ENCODE assay signal across 20 cellular contexts in genomic region chr3:160473233-160473632, GRCh38. TPM values are rescaled to one million over a fixed set of nuclear protein-coding genes. Genes with fewer than 3 reads are reported as not detected.
A peak's percentile ranks its signal among the peaks of the same experiment; 100 is the strongest.
DNase-seq lines count a peak whose midpoint lies in the region; ATAC-seq and TF ChIP-seq lines count a peak whose summit lies in the region.
"Had no signal": no experiment of that assay in that cellular context is flagged by ENCODE, and none has a peak within 500 bp of the region (broad histone marks: within the 10 kb centered on the region; RNA-seq: fewer than 3 reads in every experiment).

No MANE protein-coding gene starts in this region.

- DNase-seq in AG09309 (ENCODE audit: low read depth) (peak; percentile 57), HT1080 (ENCODE audit: low read depth) (peak; percentile 80), cardiac fibroblast (ENCODE audit: low read depth in 2 of 2) (peak in 1 of 2 donors; percentile 87), myocyte (ENCODE audit: low read depth) (peak; percentile 95), SHP77 treated with DMSO at 0.1 percent for 48 hours (lab: John Stamatoyannopoulos, UW) (no peak), lower lobe of right lung (no peak), 8988T (no peak)
- DNase-seq: activated naive CD4-positive, alpha-beta T cell; GOT3; heart right ventricle; islet precursor cell; mesendoderm; NCI-H2081; NCI-H526; OCI-M1; psoas muscle; T1000 had no signal

- ATAC-seq in GM18511 (IDR thresholded peaks at IDR 0.05; ENCODE audit: unreplicated experiment) (no peak), lower lobe of right lung (no peak)
- ATAC-seq: heart right ventricle, psoas muscle had no signal

- no peaks in the 10 kb centered on the region for H3K9me3 ChIP-seq in lower lobe of right lung
- H3K9me3 ChIP-seq: ascending aorta, psoas muscle had no signal

- no peak overlapping the region for H3K27ac ChIP-seq in lower lobe of right lung
- H3K27ac ChIP-seq: ascending aorta, heart right ventricle, HL-60, psoas muscle had no signal

- intact Hi-C loops in lower lobe of right lung (cut with DNase I) = no loop called here

- H3K27me3 ChIP-seq in lower lobe of right lung (ENCODE audit: low read depth) = no peaks in the 10 kb centered on the region
- H3K27me3 ChIP-seq: ascending aorta had no signal

- H3K4me3 ChIP-seq in AG09309 (ENCODE audit: control insufficient read depth, low read depth, low read length) (no peak overlapping the region), cardiac fibroblast (replicated peaks in 1 of 2; ENCODE audit: low read depth in 2 of 2, low read length in 2 of 2) (no peak overlapping the region), lower lobe of right lung (no peak overlapping the region)
- H3K4me3 ChIP-seq: ascending aorta, heart right ventricle, psoas muscle had no signal

- TF ChIP-seq CTCF in AG09309 (IDR thresholded peaks at IDR 0.05; ENCODE audit: control insufficient read depth, insufficient read depth, low read depth, low read length, missing control alignments) (no peak), cardiac fibroblast (IDR thresholded peaks at IDR 0.05; ENCODE audit: low read depth, low read length) (peak; percentile 19), lower lobe of right lung (IDR thresholded peaks at IDR 0.05) (no peak)

- H3K4me1 ChIP-seq in lower lobe of right lung = no peaks in the 10 kb centered on the region
- H3K4me1 ChIP-seq: ascending aorta, heart right ventricle, psoas muscle had no signal

- H3K36me3 ChIP-seq in lower lobe of right lung = no peaks in the 10 kb centered on the region
- H3K36me3 ChIP-seq: ascending aorta, heart right ventricle had no signal

RNA-seq across cellular contexts. Expression of gene TRIM59, which starts 23.6 kb away (rescaled TPM):
- total RNA-seq in HT1080 (2014; rRNA removed; shearing (Covaris generic)) = 13.3 and 16.5 TPM in 2 replicates
- polyA plus RNA-seq in HT1080 (2015; cell fraction: cytosol; rRNA removed) = 8.1 and 8.7 TPM in 2 replicates
- 12.9 and 14.2 TPM in 2 replicates for polyA plus RNA-seq in HT1080 (2015; cell fraction: nucleus; rRNA removed)
- total RNA-seq in myocyte = 7.9 and 8.0 TPM in 2 replicates
- 6.5 TPM for polyA plus RNA-seq in myocyte (2012)
- 4.4 TPM for total RNA-seq in lower lobe of right lung
- total RNA-seq: ascending aorta had no signal

Comparison
In these comparisons a context has a peak if more than half of its experiments do, and no peak if none do; other contexts are left out.
1. DNase-seq: peak in AG09309 (single experiment), HT1080 (single experiment) and myocyte (single experiment); none in SHP77 treated with DMSO at 0.1 percent for 48 hours (single experiment), lower lobe of right lung (single experiment) and 8988T (single experiment).